ENCODE assay signal across 16 cellular contexts in the genomic region with DNA sequence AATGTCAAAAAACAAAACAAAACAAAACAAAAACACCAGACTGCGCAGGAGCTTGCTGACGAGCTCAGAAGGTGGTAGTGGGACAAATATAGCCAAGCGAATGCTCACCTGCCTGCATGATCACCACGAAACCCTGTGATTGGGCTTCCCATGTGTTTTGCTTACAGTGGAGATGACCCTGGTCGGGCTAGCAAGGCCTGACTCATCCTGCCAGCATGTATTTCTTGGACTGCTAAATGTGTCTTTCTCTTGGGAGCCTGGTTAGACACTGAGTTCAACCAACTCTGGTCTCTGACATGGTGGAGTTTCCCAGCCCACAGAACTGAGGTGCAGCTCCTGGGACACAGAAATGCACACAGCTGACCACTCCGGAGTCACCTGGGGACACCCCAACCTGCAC. TPM values are rescaled to one million over a fixed set of nuclear protein-coding genes. Genes with fewer than 3 reads are reported as not detected.
DNase-seq lines count a peak whose midpoint lies in the region; ATAC-seq and TF ChIP-seq lines count a peak whose summit lies in the region.
"Had no signal": no experiment of that assay in that cellular context is flagged by ENCODE, and none has a peak within 500 bp of the region (broad histone marks: within the 10 kb centered on the region; RNA-seq: fewer than 3 reads in every experiment).

No MANE protein-coding gene starts in this region.

- no peak overlapping the region for H3K4me3 ChIP-seq in brain microvascular endothelial cell (ENCODE audit: low read depth, low read length)
- H3K4me3 ChIP-seq: heart left ventricle, ovary, Peyer's patch had no signal

- H3K27ac Mint-ChIP-seq in stimulated activated naive CD8-positive, alpha-beta T cell treated with anti-CD3 and anti-CD28 coated beads, Interleukin-15, amount 100 ng/mL, for 72 hours, result no peak overlapping the region
- H3K27ac Mint-ChIP-seq: activated B cell treated with CpG ODN at 0.5 μM for 24 hours; activated naive CD4-positive, alpha-beta T cell treated with anti-CD3 and anti-CD28 coated beads, Interleukin-2, amount 50 U/mL, for 24 hours had no signal

- ATAC-seq in GM21737 (IDR thresholded peaks at IDR 0.05; ENCODE audit: unreplicated experiment) (no peak), Right ventricle myocardium inferior (no peak)
- no peak for ATAC-seq in stimulated activated naive CD8-positive, alpha-beta T cell treated with anti-CD3 and anti-CD28 coated beads, Interleukin-15, amount 100 ng/mL, for 72 hours

- H3K27me3 ChIP-seq in brain microvascular endothelial cell (replicated peaks), result no peaks in the 10 kb centered on the region
- H3K27me3 ChIP-seq: heart left ventricle, ovary, Peyer's patch had no signal

- peaks cover 28% of the 10 kb centered on the region for H3K4me1 Mint-ChIP-seq in stimulated activated naive CD8-positive, alpha-beta T cell treated with anti-CD3 and anti-CD28 coated beads, Interleukin-15, amount 100 ng/mL, for 72 hours

- intact Hi-C loops in Right ventricle myocardium inferior (cut with DNase I), result no loop called here

- no peak for TF ChIP-seq CTCF in brain microvascular endothelial cell (IDR thresholded peaks at IDR 0.05; ENCODE audit: low read depth, low read length, missing control alignments)

- DNase-seq in AG08395 (ENCODE audit: low spot score), result peak; percentile 71
- DNase-seq in HCEC 1CT, result peak; percentile 36
- peak; percentile 89 for DNase-seq in brain microvascular endothelial cell
- DNase-seq in kidney tubule cell (ENCODE audit: low spot score), result peak; percentile 8
- no peak for DNase-seq in stimulated activated CD8-positive, alpha-beta memory T cell treated with anti-CD3 and anti-CD28 coated beads, Interleukin-4, amount 100 ng/mL, for 48 hours
- DNase-seq in stimulated activated naive CD8-positive, alpha-beta T cell treated with anti-CD3 and anti-CD28 coated beads, Interleukin-15, amount 100 ng/mL, for 72 hours, result no peak
- no peak for DNase-seq in Right ventricle myocardium inferior (ENCODE audit: missing footprints)
- DNase-seq: activated B cell treated with CpG ODN at 0.5 μM for 24 hours; heart left ventricle; NCI-H2081 treated with DMSO at 0.1 percent for 48 hours; NCI-H526 treated with DMSO at 0.1 percent for 48 hours; ovary; Peyer's patch; stimulated activated CD4-positive, alpha-beta T cell treated with anti-CD3 and anti-CD28 coated beads, Interleukin-15, amount 100 ng/mL, for 24 hours had no signal

- H3K27me3 Mint-ChIP-seq in stimulated activated naive CD8-positive, alpha-beta T cell treated with anti-CD3 and anti-CD28 coated beads, Interleukin-15, amount 100 ng/mL, for 72 hours, result no peaks in the 10 kb centered on the region
- H3K27me3 Mint-ChIP-seq: activated B cell treated with CpG ODN at 0.5 μM for 24 hours; activated naive CD4-positive, alpha-beta T cell treated with anti-CD3 and anti-CD28 coated beads, Interleukin-2, amount 50 U/mL, for 24 hours had no signal

- H3K9me3 Mint-ChIP-seq in stimulated activated naive CD8-positive, alpha-beta T cell treated with anti-CD3 and anti-CD28 coated beads, Interleukin-15, amount 100 ng/mL, for 72 hours, result no peaks in the 10 kb centered on the region
- H3K9me3 Mint-ChIP-seq: activated B cell treated with CpG ODN at 0.5 μM for 24 hours; activated naive CD4-positive, alpha-beta T cell treated with anti-CD3 and anti-CD28 coated beads, Interleukin-2, amount 50 U/mL, for 24 hours had no signal

- no peaks in the 10 kb centered on the region for H3K36me3 ChIP-seq in brain microvascular endothelial cell (replicated peaks)
- H3K36me3 ChIP-seq: heart left ventricle, ovary, Peyer's patch had no signal

- in situ Hi-C loops in brain microvascular endothelial cell (cut with HindIII; ENCODE audit: low pct_ligation_motif_present, low sequenced_read_pairs), result no loop called here

- H3K4me3 Mint-ChIP-seq in stimulated activated naive CD8-positive, alpha-beta T cell treated with anti-CD3 and anti-CD28 coated beads, Interleukin-15, amount 100 ng/mL, for 72 hours, result no peak overlapping the region
- H3K4me3 Mint-ChIP-seq: activated B cell treated with CpG ODN at 0.5 μM for 24 hours; activated naive CD4-positive, alpha-beta T cell treated with anti-CD3 and anti-CD28 coated beads, Interleukin-2, amount 50 U/mL, for 24 hours had no signal

- H3K27ac ChIP-seq in brain microvascular endothelial cell, result no peak overlapping the region
- H3K27ac ChIP-seq: ovary, Peyer's patch had no signal

RNA-seq across cellular contexts. Expression of gene DUSP2, which starts 30.7 kb away (rescaled TPM):
- 1.3 TPM for total RNA-seq in Right ventricle myocardium inferior

RNA-seq across cellular contexts. Expression of gene STARD7, which starts 32.7 kb away (rescaled TPM):
- 194 TPM for total RNA-seq in Right ventricle myocardium inferior

RNA-seq across cellular contexts. Expression of gene ASTL, which starts 37.6 kb away (rescaled TPM):
- not detected for total RNA-seq in Right ventricle myocardium inferior
- total RNA-seq: heart left ventricle, Peyer's patch had no signal

RNA-seq across cellular contexts. Expression of gene ADRA2B, which starts 59.6 kb away (rescaled TPM):
- 6.9 TPM for total RNA-seq in Right ventricle myocardium inferior

Comparison
In these comparisons a context has a peak if more than half of its experiments do, and no peak if none do; other contexts are left out.
1. DNase-seq: peak in AG08395 (single experiment), HCEC 1CT (single experiment), brain microvascular endothelial cell (single experiment) and kidney tubule cell (single experiment); none in stimulated activated CD8-positive, alpha-beta memory T cell treated with anti-CD3 and anti-CD28 coated beads, Interleukin-4, amount 100 ng/mL, for 48 hours (single experiment), stimulated activated naive CD8-positive, alpha-beta T cell treated with anti-CD3 and anti-CD28 coated beads, Interleukin-15, amount 100 ng/mL, for 72 hours (0 of 2) and Right ventricle myocardium inferior (single experiment).